In genomic region chr6:33543116-33543515, GRCh38 we compare ENCODE assay signal across 31 cellular contexts.
"Had no signal": no experiment of that assay in that cellular context is flagged by ENCODE, and none has a peak within 500 bp of the region (broad histone marks: within the 10 kb centered on the region; RNA-seq: fewer than 3 reads in every experiment).

No MANE protein-coding gene starts in this region.

- H3K4me1 ChIP-seq: esophagus muscularis mucosa, foreskin keratinocyte, gastrocnemius medialis had no signal

- H3K36me3 ChIP-seq: esophagus muscularis mucosa, gastrocnemius medialis, heart left ventricle had no signal

- H3K36me3 Mint-ChIP-seq: activated CD4-positive, alpha-beta memory T cell treated with anti-CD3 and anti-CD28 coated beads for 36 hours; activated CD8-positive, alpha-beta memory T cell treated with anti-CD3 and anti-CD28 coated beads, Interleukin-2, amount 10 ng/mL, durations not matched to agents 7 days and 5 days; activated naive CD8-positive, alpha-beta T cell had no signal

- H3K4me3 Mint-ChIP-seq: activated CD4-positive, alpha-beta memory T cell treated with anti-CD3 and anti-CD28 coated beads for 36 hours; activated CD4-positive, alpha-beta T cell treated with anti-CD3 and anti-CD28 coated beads for 36 hours; activated CD4-positive, alpha-beta T cell treated with anti-CD3 and anti-CD28 coated beads, Interleukin-2, amount 10 ng/mL, durations not matched to agents 24 days and 14 days; activated CD8-positive, alpha-beta memory T cell treated with anti-CD3 and anti-CD28 coated beads, Interleukin-2, amount 10 ng/mL, durations not matched to agents 7 days and 5 days; activated CD8-positive, alpha-beta T cell treated with anti-CD3 and anti-CD28 coated beads, Interleukin-2, amount 10 ng/mL, durations not matched to agents 7 days and 5 days; activated naive CD8-positive, alpha-beta T cell; effector memory CD8-positive, alpha-beta T cell had no signal

- DNase-seq: activated CD4-positive, alpha-beta memory T cell treated with anti-CD3 and anti-CD28 coated beads for 36 hours; activated CD4-positive, alpha-beta T cell treated with anti-CD3 and anti-CD28 coated beads for 36 hours; activated CD4-positive, alpha-beta T cell treated with anti-CD3 and anti-CD28 coated beads, Interleukin-2, amount 10 ng/mL, durations not matched to agents 24 days and 14 days; activated CD4-positive, CD25-positive, alpha-beta regulatory T cell; activated CD4-positive, CD25-positive, alpha-beta regulatory T cell treated with anti-CD3 and anti-CD28 coated beads, Interleukin-2, amount 50 U/mL, for 72 hours; activated CD8-positive, alpha-beta memory T cell treated with anti-CD3 and anti-CD28 coated beads, Interleukin-2, amount 10 ng/mL, durations not matched to agents 7 days and 5 days; activated CD8-positive, alpha-beta memory T cell treated with anti-CD3 and anti-CD28 coated beads, Interleukin-2, amount 50 U/mL, for 4 hours; activated CD8-positive, alpha-beta T cell treated with anti-CD3 and anti-CD28 coated beads, Interleukin-2, amount 10 ng/mL, durations not matched to agents 7 days and 5 days; activated gamma-delta T cell treated with Interleukin-2 at 50 U/mL for 16 hours; activated naive CD4-positive, alpha-beta T cell treated with anti-CD3 and anti-CD28 coated beads, Interleukin-2, amount 50 U/mL, for 16 hours; activated naive CD4-positive, alpha-beta T cell treated with Interleukin-2 at 50 U/mL for 16 hours; activated T-cell treated with anti-CD3 and anti-CD28 coated beads, Interleukin-2, amount 50 U/mL, for 1 hour; activated T-cell treated with anti-CD3 and anti-CD28 coated beads, Interleukin-2, amount 50 U/mL, for 48 hours; amniotic stem cell; anterior cingulate cortex; central memory CD4-positive, alpha-beta T cell; cortex of kidney; dermis blood vessel endothelial cell; effector CD4-positive, alpha-beta T cell; effector memory CD8-positive, alpha-beta T cell; erythroblast; foreskin keratinocyte; gastrocnemius medialis; glutamatergic neuron; heart left ventricle; hypothalamus; T-helper 2 cell had no signal

- H3K9me3 ChIP-seq: esophagus muscularis mucosa, gastrocnemius medialis, heart left ventricle had no signal

- H3K27ac Mint-ChIP-seq: activated CD4-positive, alpha-beta memory T cell treated with anti-CD3 and anti-CD28 coated beads for 36 hours; activated CD4-positive, alpha-beta T cell treated with anti-CD3 and anti-CD28 coated beads for 36 hours; activated CD4-positive, alpha-beta T cell treated with anti-CD3 and anti-CD28 coated beads, Interleukin-2, amount 10 ng/mL, durations not matched to agents 24 days and 14 days; activated CD8-positive, alpha-beta memory T cell treated with anti-CD3 and anti-CD28 coated beads, Interleukin-2, amount 10 ng/mL, durations not matched to agents 7 days and 5 days; activated CD8-positive, alpha-beta T cell treated with anti-CD3 and anti-CD28 coated beads, Interleukin-2, amount 10 ng/mL, durations not matched to agents 7 days and 5 days; activated naive CD8-positive, alpha-beta T cell; effector memory CD8-positive, alpha-beta T cell had no signal

- H3K27ac ChIP-seq: esophagus muscularis mucosa, foreskin keratinocyte, gastrocnemius medialis, heart left ventricle had no signal

- H3K4me3 ChIP-seq: esophagus muscularis mucosa, gastrocnemius medialis, heart left ventricle had no signal

- FAIRE-seq: astrocyte, colon had no signal

- H3K27me3 Mint-ChIP-seq: activated CD4-positive, alpha-beta memory T cell treated with anti-CD3 and anti-CD28 coated beads for 36 hours; activated CD4-positive, alpha-beta T cell treated with anti-CD3 and anti-CD28 coated beads for 36 hours; activated CD4-positive, alpha-beta T cell treated with anti-CD3 and anti-CD28 coated beads, Interleukin-2, amount 10 ng/mL, durations not matched to agents 24 days and 14 days; activated CD8-positive, alpha-beta memory T cell treated with anti-CD3 and anti-CD28 coated beads, Interleukin-2, amount 10 ng/mL, durations not matched to agents 7 days and 5 days; activated naive CD8-positive, alpha-beta T cell; effector memory CD8-positive, alpha-beta T cell had no signal

- H3K9me3 Mint-ChIP-seq: activated CD4-positive, alpha-beta memory T cell treated with anti-CD3 and anti-CD28 coated beads for 36 hours; activated CD4-positive, alpha-beta T cell treated with anti-CD3 and anti-CD28 coated beads, Interleukin-2, amount 10 ng/mL, durations not matched to agents 24 days and 14 days; effector memory CD8-positive, alpha-beta T cell had no signal

- H3K27me3 ChIP-seq: esophagus muscularis mucosa, foreskin keratinocyte, gastrocnemius medialis, heart left ventricle had no signal

- ATAC-seq: activated CD4-positive, alpha-beta T cell treated with anti-CD3 and anti-CD28 coated beads for 36 hours; activated CD8-positive, alpha-beta memory T cell treated with anti-CD3 and anti-CD28 coated beads, Interleukin-2, amount 10 ng/mL, durations not matched to agents 7 days and 5 days; activated CD8-positive, alpha-beta T cell treated with anti-CD3 and anti-CD28 coated beads, Interleukin-2, amount 10 ng/mL, durations not matched to agents 7 days and 5 days; effector memory CD8-positive, alpha-beta T cell; foreskin keratinocyte; gastrocnemius medialis; heart left ventricle had no signal
